ENCODE assay signal across 30 cellular contexts in genomic region chr2:120149406-120149805, GRCh38.
"Had no signal": no experiment of that assay in that cellular context is flagged by ENCODE, and none has a peak within 500 bp of the region (broad histone marks: within the 10 kb centered on the region; RNA-seq: fewer than 3 reads in every experiment).

No MANE protein-coding gene starts in this region.

- H3K4me2 ChIP-seq: neural progenitor cell, smooth muscle cell had no signal

- ATAC-seq: naive thymus-derived CD4-positive, alpha-beta T cell; natural killer cell; psoas muscle; right cardiac atrium; sciatic nerve; stimulated activated memory B cell treated with anti-CD40 and anti-IgM and Interleukin-4, amounts not matched to agents 10 μg/mL and 1 μg/mL and 100 μg/mL, for 72 hours had no signal

- H3K9me3 ChIP-seq: ovary, thyroid gland had no signal

- H3K4me1 ChIP-seq: neural progenitor cell, parathyroid adenoma, psoas muscle, spleen, stomach, thyroid gland, tibial nerve, upper lobe of left lung, vagina had no signal

- H3K4me3 Mint-ChIP-seq: naive thymus-derived CD4-positive, alpha-beta T cell; natural killer cell; nephron; neural progenitor cell; stimulated activated memory B cell treated with anti-CD40 and anti-IgM and Interleukin-4, amounts not matched to agents 10 μg/mL and 1 μg/mL and 100 μg/mL, for 72 hours; stimulated activated naive CD8-positive, alpha-beta T cell treated with anti-CD3 and anti-CD28 coated beads, Interleukin-15, Interleukin-2, amounts not matched to agents 100 ng/mL and 50 ng/mL, for 24 hours had no signal

- H3K27ac Mint-ChIP-seq: naive thymus-derived CD4-positive, alpha-beta T cell; natural killer cell; nephron; neural progenitor cell; progenitor cell of endocrine pancreas; stimulated activated memory B cell treated with anti-CD40 and anti-IgM and Interleukin-4, amounts not matched to agents 10 μg/mL and 1 μg/mL and 100 μg/mL, for 72 hours; stimulated activated naive CD8-positive, alpha-beta T cell treated with anti-CD3 and anti-CD28 coated beads, Interleukin-15, Interleukin-2, amounts not matched to agents 100 ng/mL and 50 ng/mL, for 24 hours had no signal

- H3K79me2 ChIP-seq: parathyroid adenoma had no signal

- H3K9ac ChIP-seq: neural progenitor cell, parathyroid adenoma had no signal

- H3K9me3 Mint-ChIP-seq: natural killer cell had no signal

- H2AFZ ChIP-seq: neural progenitor cell, parathyroid adenoma had no signal

- H3K4me3 ChIP-seq: neural progenitor cell, ovary, psoas muscle, skin epidermis, smooth muscle cell, spleen, stomach, thoracic aorta, thyroid gland, tibial nerve, upper lobe of left lung, vagina had no signal

- DNase-seq: naive thymus-derived CD4-positive, alpha-beta T cell; natural killer cell; occipital lobe; ovary; posterior cingulate gyrus; psoas muscle; right cardiac atrium; spleen; stimulated activated CD4-positive, alpha-beta T cell treated with anti-CD3 and anti-CD28 coated beads, Interleukin-12 subunit alpha, Interleukin-12 subunit beta, amount 100 ng/mL, for 4 hours; stimulated activated CD4-positive, alpha-beta T cell treated with anti-CD3 and anti-CD28 coated beads, Interleukin-1b, Interleukin-23, amount 100 ng/mL, for 48 hours; stimulated activated CD4-positive, alpha-beta T cell treated with anti-CD3 and anti-CD28 coated beads, Interleukin-4, amount 100 ng/mL, for 1 hour; stimulated activated CD4-positive, alpha-beta T cell treated with anti-CD3 and anti-CD28 coated beads, Interleukin-4, amount 100 ng/mL, for 4 hours; stimulated activated CD8-positive, alpha-beta memory T cell treated with anti-CD3 and anti-CD28 coated beads, Interleukin-4, amount 100 ng/mL, for 48 hours; stimulated activated naive CD4-positive, alpha-beta T cell treated with Interleukin-2 at 50 U/mL for 16 hours; stomach; thyroid gland; trophoblast cell; upper lobe of left lung had no signal

- H3K27me3 ChIP-seq: neural progenitor cell, ovary, spleen, stomach, thyroid gland, tibial nerve, upper lobe of left lung, vagina had no signal

- H3K4me1 Mint-ChIP-seq: naive thymus-derived CD4-positive, alpha-beta T cell; natural killer cell; nephron; neural progenitor cell had no signal

- H3K36me3 ChIP-seq: ovary had no signal

- H3K27ac ChIP-seq: neural progenitor cell, ovary, parathyroid adenoma, psoas muscle, skin epidermis, spleen, stomach, thoracic aorta, thyroid gland, tibial nerve, upper lobe of left lung, vagina had no signal

- H3K27me3 Mint-ChIP-seq: naive thymus-derived CD4-positive, alpha-beta T cell; progenitor cell of endocrine pancreas; stimulated activated memory B cell treated with anti-CD40 and anti-IgM and Interleukin-4, amounts not matched to agents 10 μg/mL and 1 μg/mL and 100 μg/mL, for 72 hours; stimulated activated naive CD8-positive, alpha-beta T cell treated with anti-CD3 and anti-CD28 coated beads, Interleukin-15, Interleukin-2, amounts not matched to agents 100 ng/mL and 50 ng/mL, for 24 hours had no signal
